13 cellular contexts compared by ENCODE assay signal in genomic region chr3:31562525-31562924, GRCh38. TPM values are rescaled to one million over a fixed set of nuclear protein-coding genes. Genes with fewer than 3 reads are reported as not detected.
DNase-seq lines count a peak whose midpoint lies in the region; ATAC-seq and TF ChIP-seq lines count a peak whose summit lies in the region.
"Had no signal": no experiment of that assay in that cellular context is flagged by ENCODE, and none has a peak within 500 bp of the region (broad histone marks: within the 10 kb centered on the region; RNA-seq: fewer than 3 reads in every experiment).

No MANE protein-coding gene starts in this region.

- peaks cover 0 to 16% of the 10 kb centered on the region in 2 donors for H3K9me3 ChIP-seq in right atrium auricular region
- H3K9me3 ChIP-seq: gastroesophageal sphincter had no signal

- H3K27ac Mint-ChIP-seq in activated CD4-positive, alpha-beta T cell treated with anti-CD3 and anti-CD28 coated beads, Interleukin-2, amount 10 ng/mL, durations not matched to agents 7 days and 5 days, result no peak overlapping the region
- H3K27ac Mint-ChIP-seq: mesothelial cell of epicardium; stimulated activated naive B cell treated with anti-CD40 and anti-IgM and Interleukin-4, amounts not matched to agents 10 μg/mL and 1 μg/mL and 100 μg/mL, for 72 hours had no signal

- no peak for TF ChIP-seq CTCF in right atrium auricular region (IDR thresholded peaks at IDR 0.05)
- TF ChIP-seq CTCF in foreskin keratinocyte (conservative IDR thresholded peaks at IDR 0.05), result peak; percentile 31

- no peaks in the 10 kb centered on the region for H3K27me3 Mint-ChIP-seq in activated CD4-positive, alpha-beta T cell treated with anti-CD3 and anti-CD28 coated beads, Interleukin-2, amount 10 ng/mL, durations not matched to agents 7 days and 5 days
- H3K27me3 Mint-ChIP-seq: stimulated activated naive B cell treated with anti-CD40 and anti-IgM and Interleukin-4, amounts not matched to agents 10 μg/mL and 1 μg/mL and 100 μg/mL, for 72 hours had no signal

- POLR2A ChIA-PET in activated CD4-positive, alpha-beta T cell treated with anti-CD3 and anti-CD28 coated beads, Interleukin-2, amount 10 ng/mL, durations not matched to agents 7 days and 5 days (lab: Charles Lee), result no interaction called here

- ATAC-seq in Right ventricle myocardium inferior, result no peak
- ATAC-seq in foreskin keratinocyte, result peak; percentile 14
- ATAC-seq in HG02884 (IDR thresholded peaks at IDR 0.05; ENCODE audit: unreplicated experiment), result no peak
- no peak for ATAC-seq in HG03432 (IDR thresholded peaks at IDR 0.05; ENCODE audit: unreplicated experiment)
- ATAC-seq: gastroesophageal sphincter had no signal

- DNase-seq in Right ventricle myocardium inferior (ENCODE audit: missing footprints) (peak; percentile 54), right atrium auricular region (ENCODE audit: low spot score) (no peak), foreskin keratinocyte (no peak), OCI-M2 (lab: John Stamatoyannopoulos, UW; ENCODE audit: unreplicated experiment) (no peak)
- DNase-seq in activated CD4-positive, alpha-beta T cell treated with anti-CD3 and anti-CD28 coated beads, Interleukin-2, amount 10 ng/mL, durations not matched to agents 7 days and 5 days, result peak; percentile 39
- DNase-seq in stimulated activated naive CD4-positive, alpha-beta T cell treated with Interleukin-2 at 50 U/mL for 16 hours (lab: John Stamatoyannopoulos, UW), result peak; percentile 3
- DNase-seq: NCI-H1694 treated with DMSO at 0.1 percent for 48 hours; SHP77 treated with DMSO at 0.1 percent for 48 hours; stimulated activated naive B cell treated with anti-CD40 and anti-IgM and Interleukin-4, amounts not matched to agents 10 μg/mL and 1 μg/mL and 100 μg/mL, for 72 hours had no signal

- H3K36me3 Mint-ChIP-seq in activated CD4-positive, alpha-beta T cell treated with anti-CD3 and anti-CD28 coated beads, Interleukin-2, amount 10 ng/mL, durations not matched to agents 7 days and 5 days (ENCODE audit: low read depth), result peaks cover 42% of the 10 kb centered on the region

- intact Hi-C loops in Right ventricle myocardium inferior (cut with DNase I), result no loop called here

- H3K27ac ChIP-seq in right atrium auricular region, result no peak overlapping the region
- H3K27ac ChIP-seq in foreskin keratinocyte, result no peak overlapping the region
- H3K27ac ChIP-seq: gastroesophageal sphincter had no signal

- peaks cover 17% of the 10 kb centered on the region for H3K9me3 Mint-ChIP-seq in activated CD4-positive, alpha-beta T cell treated with anti-CD3 and anti-CD28 coated beads, Interleukin-2, amount 10 ng/mL, durations not matched to agents 7 days and 5 days

- H3K27me3 ChIP-seq in right atrium auricular region (no peaks in the 10 kb centered on the region), foreskin keratinocyte (no peaks in the 10 kb centered on the region)
- H3K27me3 ChIP-seq: gastroesophageal sphincter had no signal

- H3K4me1 ChIP-seq in right atrium auricular region (peaks cover 0 to 22% of the 10 kb centered on the region in 2 donors), foreskin keratinocyte (peaks cover 14% of the 10 kb centered on the region)

- CTCF ChIA-PET in activated CD4-positive, alpha-beta T cell treated with anti-CD3 and anti-CD28 coated beads, Interleukin-2, amount 10 ng/mL, durations not matched to agents 7 days and 5 days (lab: Charles Lee), result interaction anchor here (0.8 kb wide), 1 partner anchor 16 kb away, joined by 3 read pairs; no protein-coding TSS in a partner anchor

- H3K4me1 Mint-ChIP-seq in activated CD4-positive, alpha-beta T cell treated with anti-CD3 and anti-CD28 coated beads, Interleukin-2, amount 10 ng/mL, durations not matched to agents 7 days and 5 days, result peaks cover 71% of the 10 kb centered on the region

- H3K36me3 ChIP-seq in right atrium auricular region, result no peaks in the 10 kb centered on the region
- H3K36me3 ChIP-seq: gastroesophageal sphincter had no signal

- H3K4me3 ChIP-seq in right atrium auricular region, result no peak overlapping the region
- H3K4me3 ChIP-seq: gastroesophageal sphincter had no signal

- H3K4me3 Mint-ChIP-seq in activated CD4-positive, alpha-beta T cell treated with anti-CD3 and anti-CD28 coated beads, Interleukin-2, amount 10 ng/mL, durations not matched to agents 7 days and 5 days, result no peak overlapping the region
- H3K4me3 Mint-ChIP-seq: mesothelial cell of epicardium had no signal

RNA-seq across cellular contexts. Expression of gene STT3B, which starts 29.8 kb away (rescaled TPM):
- 98.6 TPM for total RNA-seq in Right ventricle myocardium inferior
- 10 to 100 TPM; 78.0 to 87.5 TPM for total RNA-seq in right atrium auricular region
- 100 to 1,000 TPM; 143 to 178 TPM for total RNA-seq in activated CD4-positive, alpha-beta T cell treated with anti-CD3 and anti-CD28 coated beads, Interleukin-2, amount 10 ng/mL, durations not matched to agents 7 days and 5 days
- 120 and 128 TPM in 2 replicates for total RNA-seq in foreskin keratinocyte
- polyA plus RNA-seq in foreskin keratinocyte, result 36.0 and 42.4 TPM in 2 replicates

Comparison
In these comparisons a context has a peak if more than half of its experiments do, and no peak if none do; other contexts are left out.
1. DNase-seq: peak in Right ventricle myocardium inferior (single experiment), activated CD4-positive, alpha-beta T cell treated with anti-CD3 and anti-CD28 coated beads, Interleukin-2, amount 10 ng/mL, durations not matched to agents 7 days and 5 days (single experiment) and stimulated activated naive CD4-positive, alpha-beta T cell treated with Interleukin-2 at 50 U/mL for 16 hours (single experiment); none in right atrium auricular region (single experiment), foreskin keratinocyte (0 of 2) and OCI-M2 (single experiment).